ENCODE assay signal across 13 cellular contexts in genomic region chr4:15375707-15376106, GRCh38. TPM values are rescaled to one million over a fixed set of nuclear protein-coding genes. Genes with fewer than 3 reads are reported as not detected.
A peak's percentile ranks its signal among the peaks of the same experiment; 100 is the strongest.
DNase-seq lines count a peak whose midpoint lies in the region; ATAC-seq and TF ChIP-seq lines count a peak whose summit lies in the region.
"Had no signal": no experiment of that assay in that cellular context is flagged by ENCODE, and none has a peak within 500 bp of the region (broad histone marks: within the 10 kb centered on the region; RNA-seq: fewer than 3 reads in every experiment).

No MANE protein-coding gene starts in this region.

- H3K9ac ChIP-seq in MM.1S (ENCODE audit: low read length): no peak overlapping the region

- no peak overlapping the region for H3K27ac Mint-ChIP-seq in activated T-cell treated with anti-CD3 and anti-CD28 coated beads, Interleukin-2, amount 50 U/mL, for 72 hours

- H3K9me3 ChIP-seq in MM.1S (replicated peaks; ENCODE audit: insufficient read depth, low read length): no peaks in the 10 kb centered on the region
- H3K9me3 ChIP-seq in gastroesophageal sphincter: no peaks in the 10 kb centered on the region
- no peaks in the 10 kb centered on the region for H3K9me3 ChIP-seq in transverse colon
- H3K9me3 ChIP-seq: Peyer's patch had no signal

- TF ChIP-seq POLR2A in gastroesophageal sphincter (IDR thresholded peaks at IDR 0.05) (no peak), transverse colon (IDR thresholded peaks at IDR 0.05) (no peak)

- no peaks in the 10 kb centered on the region for H3K9me3 Mint-ChIP-seq in activated T-cell treated with anti-CD3 and anti-CD28 coated beads, Interleukin-2, amount 50 U/mL, for 72 hours

- no peaks in the 10 kb centered on the region for H3K79me2 ChIP-seq in MM.1S (ENCODE audit: low read length)

- peaks cover 6% of the 10 kb centered on the region for H3K27me3 Mint-ChIP-seq in activated T-cell treated with anti-CD3 and anti-CD28 coated beads, Interleukin-2, amount 50 U/mL, for 72 hours (ENCODE audit: low read depth)

- H3K4me2 ChIP-seq in MM.1S (ENCODE audit: low read depth, low read length): no peak overlapping the region

- 54 to 63% methylated on average over 2 of the region's 2 CpGs for WGBS in gastroesophageal sphincter (ENCODE audit: low coverage in 1 of 2), 2 donors
- 55 to 61% methylated on average over 2 of the region's 2 CpGs for WGBS in transverse colon (ENCODE audit: low coverage in 1 of 2), 2 donors

- peak; percentile 59 to 67 for ATAC-seq in activated T-cell treated with anti-CD3 and anti-CD28 coated beads, Interleukin-2, amount 50 U/mL, for 72 hours (replicated peaks in 1 of 2)
- no peak for ATAC-seq in gastroesophageal sphincter
- no peak for ATAC-seq in HG03520 (IDR thresholded peaks at IDR 0.05; ENCODE audit: unreplicated experiment)
- ATAC-seq in GM18867 (IDR thresholded peaks at IDR 0.05; ENCODE audit: unreplicated experiment): no peak

- H3K4me1 Mint-ChIP-seq in activated T-cell treated with anti-CD3 and anti-CD28 coated beads, Interleukin-2, amount 50 U/mL, for 72 hours (ENCODE audit: low read depth): peaks cover 33% of the 10 kb centered on the region

- no peak for DNase-seq in activated T-cell treated with anti-CD3 and anti-CD28 coated beads, Interleukin-2, amount 50 U/mL, for 72 hours
- DNase-seq in activated T-cell treated with anti-CD3 and anti-CD28 coated beads for 4 hours (no peak), MM.1S (peak; percentile 15), transverse colon (no peak), DMS53 (lab: John Stamatoyannopoulos, UW) (no peak)
- DNase-seq: ACHN; activated CD4-positive, CD25-positive, alpha-beta regulatory T cell; NCI-H1417; Peyer's patch had no signal

- H3K4me3 ChIP-seq in MM.1S (ENCODE audit: low read length) (no peak overlapping the region), gastroesophageal sphincter (no peak overlapping the region), transverse colon (no peak overlapping the region)

- intact Hi-C loops in transverse colon (cut with DNase I; ENCODE audit: low total_unique reads): no loop called here

- TF ChIP-seq CTCF in MM.1S (IDR thresholded peaks at IDR 0.05; ENCODE audit: low read length) (no peak), gastroesophageal sphincter (IDR thresholded peaks at IDR 0.05) (no peak), transverse colon (IDR thresholded peaks at IDR 0.05) (no peak)

- H3K4me3 Mint-ChIP-seq in activated T-cell treated with anti-CD3 and anti-CD28 coated beads, Interleukin-2, amount 50 U/mL, for 72 hours: no peak overlapping the region

- TF ChIP-seq EP300 in gastroesophageal sphincter (IDR thresholded peaks at IDR 0.05) (no peak), transverse colon (IDR thresholded peaks at IDR 0.05; ENCODE audit: low read depth) (no peak)

- H3F3A ChIP-seq in MM.1S (ENCODE audit: insufficient read depth, low read length): no peaks in the 10 kb centered on the region

- H2AFZ ChIP-seq in MM.1S (ENCODE audit: low read length): no peak overlapping the region

- no peaks in the 10 kb centered on the region for H4K20me1 ChIP-seq in MM.1S (ENCODE audit: insufficient read depth, low read length)

- no peaks in the 10 kb centered on the region for H3K27me3 ChIP-seq in MM.1S (replicated peaks; ENCODE audit: insufficient read depth, low read length)
- no peaks in the 10 kb centered on the region for H3K27me3 ChIP-seq in gastroesophageal sphincter
- no peaks in the 10 kb centered on the region for H3K27me3 ChIP-seq in transverse colon
- H3K27me3 ChIP-seq: Peyer's patch had no signal

- in situ Hi-C loops in transverse colon (cut with MboI; ENCODE audit: low pct_ligation_motif_present in 1 of 4, low pct_unique_long_range_greater_than_20kb in 1 of 4, low sequenced_read_pairs in 3 of 4): no loop called here

- H3K9me2 ChIP-seq in MM.1S (replicated peaks; ENCODE audit: insufficient read depth, low read length): no peaks in the 10 kb centered on the region; the same call in 1 of the 2 replicates

- no peaks in the 10 kb centered on the region for H3K36me3 Mint-ChIP-seq in activated T-cell treated with anti-CD3 and anti-CD28 coated beads, Interleukin-2, amount 50 U/mL, for 72 hours (ENCODE audit: insufficient read depth in 2 of 2)

- H3K27ac ChIP-seq in MM.1S (ENCODE audit: low read length) (no peak overlapping the region), gastroesophageal sphincter (peak overlapping the region in 3 of 4 donors; percentile 32 to 60 (median 50)), transverse colon (peak overlapping the region; percentile 21 to 72 (median 54))

- H3K36me3 ChIP-seq in MM.1S (replicated peaks; ENCODE audit: insufficient read depth, low read length): no peaks in the 10 kb centered on the region
- H3K36me3 ChIP-seq in gastroesophageal sphincter: no peaks in the 10 kb centered on the region
- H3K36me3 ChIP-seq in transverse colon: no peaks in the 10 kb centered on the region
- H3K36me3 ChIP-seq: Peyer's patch had no signal

- no peaks in the 10 kb centered on the region for H3K4me1 ChIP-seq in MM.1S (ENCODE audit: low read length)
- peaks cover 0 to 35% (median 8%) of the 10 kb centered on the region in 3 donors for H3K4me1 ChIP-seq in gastroesophageal sphincter
- peaks cover 0 to 9% (median 2%) of the 10 kb centered on the region in 4 donors for H3K4me1 ChIP-seq in transverse colon
- H3K4me1 ChIP-seq: Peyer's patch had no signal

RNA-seq across cellular contexts. Expression of gene C1QTNF7, which starts 52.1 kb away (rescaled TPM):
- not detected for total RNA-seq in activated T-cell treated with anti-CD3 and anti-CD28 coated beads, Interleukin-2, amount 50 U/mL, for 72 hours
- 10 to 100 TPM; 21.1 to 52.1 (median 37.6) TPM for total RNA-seq in gastroesophageal sphincter
- total RNA-seq in transverse colon: 1 to 10 TPM in 3 of 4 donors, not detected in 1; 3.7 to 8.4 (median 3.7) TPM
- total RNA-seq: kidney epithelial cell had no signal

Comparison
In these comparisons a context has a peak if more than half of its experiments do, and no peak if none do; other contexts are left out.
1. ATAC-seq: peak in activated T-cell treated with anti-CD3 and anti-CD28 coated beads, Interleukin-2, amount 50 U/mL, for 72 hours (2 of 2); none in gastroesophageal sphincter (single experiment), HG03520 (single experiment) and GM18867 (single experiment).